Comparison of ENCODE assay signal across 8 cellular contexts in the genomic region with DNA sequence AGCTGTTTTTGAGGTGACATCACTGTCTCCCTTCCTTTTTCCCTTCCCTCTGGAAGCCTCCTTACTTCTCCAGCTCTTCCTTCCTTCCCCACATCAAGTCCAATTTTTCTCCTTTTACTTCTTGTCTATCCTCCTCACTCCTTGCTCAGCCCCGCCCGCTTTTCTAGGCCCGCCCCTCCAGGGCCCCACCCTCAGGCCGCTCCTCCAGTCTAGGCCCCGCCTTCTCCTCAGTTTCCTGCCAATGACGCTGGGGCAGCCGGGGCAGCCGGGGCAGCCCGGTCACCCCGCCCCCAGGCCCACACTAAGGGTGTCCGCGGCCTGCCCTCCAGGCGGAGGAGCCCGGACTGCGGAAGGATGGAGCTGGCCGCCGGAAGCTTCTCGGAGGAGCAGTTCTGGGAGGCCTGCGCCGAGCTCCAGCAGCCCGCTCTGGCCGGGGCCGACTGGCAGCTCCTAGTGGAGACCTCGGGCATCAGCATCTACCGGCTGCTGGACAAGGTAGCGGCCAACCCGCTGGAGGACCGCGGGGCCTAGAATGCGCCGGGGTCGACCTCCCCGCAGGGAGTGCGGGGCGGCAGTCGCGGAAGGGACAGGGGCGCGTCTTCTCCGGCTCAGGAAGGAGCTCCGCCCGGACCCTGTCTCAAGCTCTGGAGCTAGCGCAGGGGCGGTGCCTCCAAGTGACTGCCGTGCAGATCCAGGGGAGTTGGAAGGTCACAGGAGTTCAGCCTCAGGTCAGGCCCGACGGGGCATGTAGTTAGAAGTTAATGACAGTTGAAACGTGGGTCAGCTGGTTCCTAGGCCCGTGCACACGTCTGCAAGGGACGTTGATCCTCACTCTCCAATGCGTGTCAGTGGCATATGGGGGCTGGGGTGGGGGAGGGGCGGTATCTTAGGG. TPM values are rescaled to one million over a fixed set of nuclear protein-coding genes. Genes with fewer than 3 reads are reported as not detected.
DNase-seq lines count a peak whose midpoint lies in the region; ATAC-seq lines count a peak whose summit lies in the region.

A gene (plus strand): TSS at position 302 of the 892 bp plus-strand sequence. CDS start 53 bp downstream, at position 355.

- peaks cover 0 to 2% (median 0%) of the 10 kb centered on the region in 3 donors for H3K36me3 Mint-ChIP-seq in CD8-positive, alpha-beta memory T cell
- H3K36me3 Mint-ChIP-seq in activated T-cell treated with anti-CD3 and anti-CD28 coated beads, Interleukin-2, amount 50 U/mL, for 24 hours (ENCODE audit: low read depth): no peaks in the 10 kb centered on the region

- POLR2A ChIA-PET in CD8-positive, alpha-beta memory T cell (lab: Charles Lee): no interaction called here

- H3K4me3 ChIP-seq in CD8-positive, alpha-beta memory T cell (ENCODE audit: low read length): peak within 1 kb of the TSS; percentile 65
- peak within 1 kb of the TSS; percentile 66 to 73 for H3K4me3 ChIP-seq in esophagus (ENCODE audit: low read depth in 1 of 2, low read length in 2 of 2)
- H3K4me3 ChIP-seq in mucosa of stomach (ENCODE audit: low read length): peak within 1 kb of the TSS; percentile 73

- no peaks in the 10 kb centered on the region for H3K9me3 ChIP-seq in CD8-positive, alpha-beta memory T cell (ENCODE audit: low read length)
- H3K9me3 ChIP-seq in esophagus (ENCODE audit: control insufficient read depth in 2 of 2, insufficient read depth in 1 of 2, low read depth in 1 of 2, low read length in 1 of 2) (no peaks in the 10 kb centered on the region), mucosa of stomach (ENCODE audit: control insufficient read depth, low read length) (no peaks in the 10 kb centered on the region)

- H3K9me3 Mint-ChIP-seq in CD8-positive, alpha-beta memory T cell: no peaks in the 10 kb centered on the region
- no peaks in the 10 kb centered on the region for H3K9me3 Mint-ChIP-seq in activated T-cell treated with anti-CD3 and anti-CD28 coated beads, Interleukin-2, amount 50 U/mL, for 24 hours

- CTCF ChIA-PET in CD8-positive, alpha-beta memory T cell (lab: Charles Lee): interaction anchor here (0.7 to 1.2 kb wide), 4 partner anchors 9 to 18 kb away, joined by 3 to 6 read pairs (median 3); no protein-coding TSS in a partner anchor

- H3K36me3 ChIP-seq in CD8-positive, alpha-beta memory T cell (ENCODE audit: insufficient read depth, low read length): no peaks in the 10 kb centered on the region
- H3K36me3 ChIP-seq in esophagus (ENCODE audit: control insufficient read depth in 2 of 2, insufficient read depth in 2 of 2, low read length in 1 of 2): peaks cover 0 to 2% of the 10 kb centered on the region in 2 donors
- no peaks in the 10 kb centered on the region for H3K36me3 ChIP-seq in mucosa of stomach (ENCODE audit: control insufficient read depth, insufficient read depth, low read length)

- H3K27me3 ChIP-seq in CD8-positive, alpha-beta memory T cell (ENCODE audit: insufficient read depth, low read length, poor library complexity, severe bottlenecking): no peaks in the 10 kb centered on the region
- H3K27me3 ChIP-seq in esophagus (ENCODE audit: control insufficient read depth in 1 of 2, insufficient read depth in 2 of 2, low read length in 2 of 2): no peaks in the 10 kb centered on the region
- no peaks in the 10 kb centered on the region for H3K27me3 ChIP-seq in mucosa of stomach (ENCODE audit: control insufficient read depth, insufficient read depth, low read length)

- ATAC-seq in GM19452 (IDR thresholded peaks at IDR 0.05; ENCODE audit: unreplicated experiment) (peak; percentile 99), HG03575 (IDR thresholded peaks at IDR 0.05; ENCODE audit: extremely low read depth, insufficient number of reproducible peaks, low FRiP score, unreplicated experiment) (peak; percentile 88)

- DNase-seq in CD8-positive, alpha-beta memory T cell: peak; percentile 60 to 80 (median 69)
- DNase-seq in OCI-M1 (lab: John Stamatoyannopoulos, UW): peak; percentile 97
- DNase-seq in activated T-cell treated with anti-CD3 and anti-CD28 coated beads, Interleukin-2, amount 50 U/mL, for 24 hours: peak; percentile 93
- DNase-seq in stimulated activated CD8-positive, alpha-beta memory T cell treated with anti-CD3 and anti-CD28 coated beads, Interleukin-7, amount 100 ng/mL, for 1 hour (ENCODE audit: low read depth in 2 of 2): peak; percentile 50 to 56

- H3K27ac Mint-ChIP-seq in CD8-positive, alpha-beta memory T cell: peak within 1 kb of the TSS; percentile 44 to 92 (median 74)
- peak within 1 kb of the TSS; percentile 67 for H3K27ac Mint-ChIP-seq in activated T-cell treated with anti-CD3 and anti-CD28 coated beads, Interleukin-2, amount 50 U/mL, for 24 hours

- peaks cover 0 to 23% of the 10 kb centered on the region in 2 donors for H3K27me3 Mint-ChIP-seq in CD8-positive, alpha-beta memory T cell
- H3K27me3 Mint-ChIP-seq in activated T-cell treated with anti-CD3 and anti-CD28 coated beads, Interleukin-2, amount 50 U/mL, for 24 hours: peaks cover 36% of the 10 kb centered on the region

- peak within 1 kb of the TSS; percentile 59 for H3K9ac ChIP-seq in mucosa of stomach (ENCODE audit: low read length)

- H3K4me1 Mint-ChIP-seq in CD8-positive, alpha-beta memory T cell: peaks cover 20 to 29% (median 23%) of the 10 kb centered on the region in 3 donors
- peaks cover 13% of the 10 kb centered on the region for H3K4me1 Mint-ChIP-seq in activated T-cell treated with anti-CD3 and anti-CD28 coated beads, Interleukin-2, amount 50 U/mL, for 24 hours (ENCODE audit: low read depth)

- 1% methylated on average over 52 to 53 of the region's 53 CpGs for WGBS in esophagus, 2 donors

- H3K27ac ChIP-seq in CD8-positive, alpha-beta memory T cell (ENCODE audit: low read depth, low read length): peak within 1 kb of the TSS; percentile 57
- H3K27ac ChIP-seq in esophagus (ENCODE audit: low read depth in 2 of 2, low read length in 1 of 2): peak within 1 kb of the TSS; percentile 79

- H3K4me3 Mint-ChIP-seq in CD8-positive, alpha-beta memory T cell: peak within 1 kb of the TSS; percentile 72 to 93 (median 85)
- peak within 1 kb of the TSS; percentile 82 for H3K4me3 Mint-ChIP-seq in activated T-cell treated with anti-CD3 and anti-CD28 coated beads, Interleukin-2, amount 50 U/mL, for 24 hours

- no peaks in the 10 kb centered on the region for H3K4me1 ChIP-seq in CD8-positive, alpha-beta memory T cell (ENCODE audit: insufficient read depth, low read length)
- H3K4me1 ChIP-seq in esophagus (ENCODE audit: control insufficient read depth in 2 of 2, insufficient read depth in 2 of 2, low read length in 1 of 2) (peaks cover 0 to 3% of the 10 kb centered on the region in 2 donors), mucosa of stomach (ENCODE audit: control insufficient read depth, insufficient read depth, low read length) (peaks cover 12% of the 10 kb centered on the region)

RNA-seq across cellular contexts. Expression of the gene that starts here (rescaled TPM):
- 1 to 10 TPM; 8.4 to 8.5 TPM for total RNA-seq in CD8-positive, alpha-beta memory T cell
- 3.5 TPM for polyA plus RNA-seq in CD8-positive, alpha-beta memory T cell
- polyA plus RNA-seq in esophagus: 1 to 10 TPM; 6.4 to 8.7 TPM

Comparison
In these comparisons a context has a peak if more than half of its experiments do, and no peak if none do; other contexts are left out.
1. Peak in every context shown above with its lines: DNase-seq, ATAC-seq, H3K4me3 ChIP-seq and H3K27ac ChIP-seq.